ENCODE assay signal across 27 cellular contexts in the genomic region with DNA sequence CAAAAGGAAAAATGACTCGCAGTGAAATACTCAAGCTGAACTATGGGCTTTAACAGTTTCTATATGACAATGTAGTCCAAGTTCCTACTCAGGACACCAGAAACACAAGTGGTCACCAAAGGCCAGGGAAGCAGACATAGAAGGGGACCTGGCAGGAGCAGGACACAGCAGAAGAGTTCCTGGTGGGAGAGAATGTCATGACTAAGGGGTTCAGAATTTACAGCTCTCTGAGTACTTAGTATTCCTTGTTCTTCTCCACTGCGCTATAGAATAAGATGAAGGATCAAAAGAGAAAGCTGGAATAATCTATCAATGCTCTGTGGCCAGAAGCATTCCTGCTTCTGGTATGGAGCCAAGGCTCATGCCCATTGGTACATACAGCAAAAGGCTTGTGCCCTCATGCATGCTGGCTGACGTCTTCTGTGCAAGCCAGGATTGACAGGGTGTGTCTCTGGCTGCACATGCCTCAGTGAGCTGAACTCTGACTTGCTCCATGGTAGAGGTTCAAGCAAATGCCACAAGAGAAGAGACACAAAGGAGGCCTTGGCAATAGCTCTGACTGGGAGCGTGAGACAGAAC.
DNase-seq lines count a peak whose midpoint lies in the region; ATAC-seq and TF ChIP-seq lines count a peak whose summit lies in the region.
"Had no signal": no experiment of that assay in that cellular context is flagged by ENCODE, and none has a peak within 500 bp of the region (broad histone marks: within the 10 kb centered on the region; RNA-seq: fewer than 3 reads in every experiment).

No MANE protein-coding gene starts in this region.

- H3K27ac Mint-ChIP-seq in MCF 10A (ENCODE audit: low read depth, unreplicated experiment), result no peak overlapping the region
- H3K27ac Mint-ChIP-seq: activated naive CD8-positive, alpha-beta T cell treated with anti-CD3 and anti-CD28 coated beads, Interleukin-2, amount 10 ng/mL, durations not matched to agents 7 days and 5 days; T-helper 1 cell treated with Interleukin-12 subunit alpha and Interleukin-12 subunit beta and Interleukin-4 antibody, amounts not matched to agents 30 μg/mL and 1 μg/mL, for 36 hours had no signal

- no peaks in the 10 kb centered on the region for H3K36me3 Mint-ChIP-seq in MCF 10A (ENCODE audit: insufficient read depth, unreplicated experiment)

- peaks cover 25% of the 10 kb centered on the region for H3K4me1 ChIP-seq in mammary epithelial cell (ENCODE audit: insufficient read depth, low read length)
- H3K4me1 ChIP-seq: SJCRH30 had no signal

- TF ChIP-seq CTCF in MCF 10A (IDR thresholded peaks at IDR 0.05; ENCODE audit: unreplicated experiment) (no peak), mammary epithelial cell (conservative IDR thresholded peaks at IDR 0.05 in 1 of 2, IDR thresholded peaks at IDR 0.05 in 1 of 2; ENCODE audit: extremely low read depth in 1 of 2, insufficient read depth in 1 of 2, low read depth in 1 of 2, low read length in 2 of 2) (no peak), astrocyte of the cerebellum (IDR thresholded peaks at IDR 0.05; ENCODE audit: low read depth, low read length, missing control alignments) (no peak)

- no peaks in the 10 kb centered on the region for H3K9me3 ChIP-seq in mammary epithelial cell (replicated peaks; ENCODE audit: insufficient read depth, low read length)
- H3K9me3 ChIP-seq: esophagus squamous epithelium, gastroesophageal sphincter, SJCRH30 had no signal

- H3K4me3 Mint-ChIP-seq in MCF 10A (ENCODE audit: unreplicated experiment), result no peak overlapping the region
- H3K4me3 Mint-ChIP-seq: activated naive CD8-positive, alpha-beta T cell treated with anti-CD3 and anti-CD28 coated beads, Interleukin-2, amount 10 ng/mL, durations not matched to agents 7 days and 5 days; neural crest cell; T-helper 1 cell treated with Interleukin-12 subunit alpha and Interleukin-12 subunit beta and Interleukin-4 antibody, amounts not matched to agents 30 μg/mL and 1 μg/mL, for 36 hours had no signal

- H3K4me1 Mint-ChIP-seq in MCF 10A (ENCODE audit: insufficient read depth, unreplicated experiment), result peaks cover 12% of the 10 kb centered on the region

- H3K9me3 Mint-ChIP-seq in MCF 10A (ENCODE audit: unreplicated experiment), result peaks cover 6% of the 10 kb centered on the region
- H3K9me3 Mint-ChIP-seq: activated naive CD8-positive, alpha-beta T cell treated with anti-CD3 and anti-CD28 coated beads, Interleukin-2, amount 10 ng/mL, durations not matched to agents 7 days and 5 days; activated T-helper 2 cell treated with anti-CD3 and anti-CD28 coated beads, Interferon-gamma antibody, Interleukin-2, Interleukin-4, amounts not matched to agents 10 μg/mL and 5 μg/mL and 100 μg/mL, durations not matched to agents 14 hours and 24 hours and 36 hours; T-helper 1 cell treated with Interleukin-12 subunit alpha and Interleukin-12 subunit beta and Interleukin-4 antibody, amounts not matched to agents 30 μg/mL and 1 μg/mL, for 36 hours had no signal

- intact Hi-C loops in MCF 10A (cut with micrococcal nuclease) (no loop called here), mammary epithelial cell (cut with micrococcal nuclease) (no loop called here)

- WGBS in mammary epithelial cell (ENCODE audit: low coverage, missing lambda C conversion rate), result 81% methylated on average over 4 of the region's 4 CpGs

- no peak overlapping the region for H2AFZ ChIP-seq in mammary epithelial cell (ENCODE audit: low read depth, low read length)
- H2AFZ ChIP-seq: GM23248 had no signal

- no peak overlapping the region for H3K4me2 ChIP-seq in mammary epithelial cell (ENCODE audit: insufficient read depth, low read depth, low read length)

- in situ Hi-C loops in mammary epithelial cell (cut with MboI; ENCODE audit: low sequenced_read_pairs in 2 of 2), result no loop called here
- in situ Hi-C loops in astrocyte of the cerebellum (cut with HindIII; ENCODE audit: low sequenced_read_pairs), result no loop called here

- no peaks in the 10 kb centered on the region for H3K36me3 ChIP-seq in mammary epithelial cell (ENCODE audit: insufficient read depth, low read length)
- H3K36me3 ChIP-seq: SJCRH30 had no signal

- BruUV-seq in MCF 10A (replicated peaks; lab: Mats Ljungman, UMichigan), result no TSS peak
- BruUV-seq in mammary epithelial cell (replicated peaks; lab: Mats Ljungman, UMichigan), result no TSS peak

- dilution Hi-C loops in mammary epithelial cell (cut with HindIII; ENCODE audit: low sequenced_read_pairs), result no loop called here

- H3K27me3 ChIP-seq in mammary epithelial cell (ENCODE audit: insufficient read depth, low read length), result no peaks in the 10 kb centered on the region
- H3K27me3 ChIP-seq: brain microvascular endothelial cell, esophagus squamous epithelium, gastroesophageal sphincter, SJCRH30 had no signal

- peak; percentile 18 for DNase-seq in MCF 10A (ENCODE audit: unreplicated experiment)
- no peak for DNase-seq in mammary epithelial cell
- DNase-seq in astrocyte of the cerebellum (ENCODE audit: low read depth), result peak; percentile 3
- peak; percentile 92 for DNase-seq in kidney tubule cell (ENCODE audit: low spot score)
- no peak for DNase-seq in NCI-H446 treated with DMSO at 0.1 percent for 48 hours (lab: John Stamatoyannopoulos, UW)
- DNase-seq in T-helper 1 cell, result no peak
- DNase-seq: 8988T; activated CD8-positive, alpha-beta memory T cell treated with anti-CD3 and anti-CD28 coated beads, Interleukin-2, amount 50 U/mL, for 4 hours; activated naive CD8-positive, alpha-beta T cell treated with anti-CD3 and anti-CD28 coated beads, Interleukin-2, amount 10 ng/mL, durations not matched to agents 7 days and 5 days; brain microvascular endothelial cell; effector memory CD4-positive, alpha-beta T cell; esophagus squamous epithelium; GM23248; NCI-H1092; NCI-H2081; PC-3; posterior cingulate gyrus; SJCRH30; stimulated activated CD4-positive, alpha-beta T cell treated with anti-CD3 and anti-CD28 coated beads, Interleukin-1b, Interleukin-23, amount 100 ng/mL, for 48 hours had no signal

- H3K27me3 Mint-ChIP-seq in MCF 10A (ENCODE audit: insufficient read depth, unreplicated experiment), result no peaks in the 10 kb centered on the region
- H3K27me3 Mint-ChIP-seq: activated naive CD8-positive, alpha-beta T cell treated with anti-CD3 and anti-CD28 coated beads, Interleukin-2, amount 10 ng/mL, durations not matched to agents 7 days and 5 days had no signal

- H3K4me3 ChIP-seq in mammary epithelial cell (replicated peaks in 1 of 3; ENCODE audit: insufficient read depth in 1 of 3, low read depth in 2 of 3, low read length in 3 of 3) (no peak overlapping the region), astrocyte of the cerebellum (ENCODE audit: low read depth, low read length) (no peak overlapping the region)
- H3K4me3 ChIP-seq: esophagus squamous epithelium, gastroesophageal sphincter, GM23248, SJCRH30 had no signal

- H3K27ac ChIP-seq in mammary epithelial cell (ENCODE audit: insufficient read depth, low read depth, low read length), result no peak overlapping the region
- H3K27ac ChIP-seq in temporal lobe (ENCODE audit: low read depth, low read length), result peak overlapping the region; percentile 11
- H3K27ac ChIP-seq: brain microvascular endothelial cell, esophagus squamous epithelium, gastroesophageal sphincter, GM23248, SJCRH30, VCaP had no signal

- H3K79me2 ChIP-seq in mammary epithelial cell (ENCODE audit: insufficient read depth, low read length), result no peaks in the 10 kb centered on the region

- H4K20me1 ChIP-seq in mammary epithelial cell (ENCODE audit: insufficient read depth, low read length), result no peaks in the 10 kb centered on the region

- no peak overlapping the region for H3K9ac ChIP-seq in mammary epithelial cell (ENCODE audit: insufficient read depth, low read length)
- H3K9ac ChIP-seq: GM23248 had no signal

- POLR2A ChIA-PET in MCF 10A (lab: Yijun Ruan, JAX), result interaction anchor here (0.7 kb wide), 1 partner anchor 20 kb away, joined by 3 read pairs; no protein-coding TSS in a partner anchor

- no peak for ATAC-seq in GM19452 (IDR thresholded peaks at IDR 0.05; ENCODE audit: unreplicated experiment)
- ATAC-seq: gastroesophageal sphincter, left lobe of liver, PC-3 had no signal

- CTCF ChIA-PET in MCF 10A (lab: Yijun Ruan, JAX), result interaction anchor here (0.6 to 1.6 kb wide), 4 partner anchors 8 to 411 kb away, joined by 3 to 5 read pairs (median 4); no protein-coding TSS in a partner anchor
- CTCF ChIA-PET in mammary epithelial cell (lab: Charles Lee; ENCODE audit: low non-redundant PET), result no interaction called here

Comparison
In these comparisons a context has a peak if more than half of its experiments do, and no peak if none do; other contexts are left out.
1. DNase-seq: peak in MCF 10A (single experiment), astrocyte of the cerebellum (single experiment) and kidney tubule cell (single experiment); none in mammary epithelial cell (single experiment), NCI-H446 treated with DMSO at 0.1 percent for 48 hours (single experiment) and T-helper 1 cell (0 of 5).